ENCODE assay signal across 1 cellular context in genomic region chr1:40801742-40802077, GRCh38.
TF ChIP-seq lines count a peak whose summit lies in the region.

No MANE protein-coding gene starts in this region.

TF ChIP-seq in H1, 55 proteins besides CTCF, POLR2A, EP300 and RAD21 (continued from another document):
- no peak for TF ChIP-seq ATF2 (IDR thresholded peaks at IDR 0.05; ENCODE audit: low read length)
- no peak for TF ChIP-seq MAX (IDR thresholded peaks at IDR 0.05)
- TF ChIP-seq JUN (IDR thresholded peaks at IDR 0.05; ENCODE audit: low read depth, low read length), result no peak
- TF ChIP-seq SRF (IDR thresholded peaks at IDR 0.05; ENCODE audit: low read depth, low read length), result no peak
- TF ChIP-seq RNF2 (IDR thresholded peaks at IDR 0.05; ENCODE audit: borderline replicate concordance, low read depth, low read length, missing control alignments, poor library complexity, severe bottlenecking), result no peak
- TF ChIP-seq, protein P1, sequence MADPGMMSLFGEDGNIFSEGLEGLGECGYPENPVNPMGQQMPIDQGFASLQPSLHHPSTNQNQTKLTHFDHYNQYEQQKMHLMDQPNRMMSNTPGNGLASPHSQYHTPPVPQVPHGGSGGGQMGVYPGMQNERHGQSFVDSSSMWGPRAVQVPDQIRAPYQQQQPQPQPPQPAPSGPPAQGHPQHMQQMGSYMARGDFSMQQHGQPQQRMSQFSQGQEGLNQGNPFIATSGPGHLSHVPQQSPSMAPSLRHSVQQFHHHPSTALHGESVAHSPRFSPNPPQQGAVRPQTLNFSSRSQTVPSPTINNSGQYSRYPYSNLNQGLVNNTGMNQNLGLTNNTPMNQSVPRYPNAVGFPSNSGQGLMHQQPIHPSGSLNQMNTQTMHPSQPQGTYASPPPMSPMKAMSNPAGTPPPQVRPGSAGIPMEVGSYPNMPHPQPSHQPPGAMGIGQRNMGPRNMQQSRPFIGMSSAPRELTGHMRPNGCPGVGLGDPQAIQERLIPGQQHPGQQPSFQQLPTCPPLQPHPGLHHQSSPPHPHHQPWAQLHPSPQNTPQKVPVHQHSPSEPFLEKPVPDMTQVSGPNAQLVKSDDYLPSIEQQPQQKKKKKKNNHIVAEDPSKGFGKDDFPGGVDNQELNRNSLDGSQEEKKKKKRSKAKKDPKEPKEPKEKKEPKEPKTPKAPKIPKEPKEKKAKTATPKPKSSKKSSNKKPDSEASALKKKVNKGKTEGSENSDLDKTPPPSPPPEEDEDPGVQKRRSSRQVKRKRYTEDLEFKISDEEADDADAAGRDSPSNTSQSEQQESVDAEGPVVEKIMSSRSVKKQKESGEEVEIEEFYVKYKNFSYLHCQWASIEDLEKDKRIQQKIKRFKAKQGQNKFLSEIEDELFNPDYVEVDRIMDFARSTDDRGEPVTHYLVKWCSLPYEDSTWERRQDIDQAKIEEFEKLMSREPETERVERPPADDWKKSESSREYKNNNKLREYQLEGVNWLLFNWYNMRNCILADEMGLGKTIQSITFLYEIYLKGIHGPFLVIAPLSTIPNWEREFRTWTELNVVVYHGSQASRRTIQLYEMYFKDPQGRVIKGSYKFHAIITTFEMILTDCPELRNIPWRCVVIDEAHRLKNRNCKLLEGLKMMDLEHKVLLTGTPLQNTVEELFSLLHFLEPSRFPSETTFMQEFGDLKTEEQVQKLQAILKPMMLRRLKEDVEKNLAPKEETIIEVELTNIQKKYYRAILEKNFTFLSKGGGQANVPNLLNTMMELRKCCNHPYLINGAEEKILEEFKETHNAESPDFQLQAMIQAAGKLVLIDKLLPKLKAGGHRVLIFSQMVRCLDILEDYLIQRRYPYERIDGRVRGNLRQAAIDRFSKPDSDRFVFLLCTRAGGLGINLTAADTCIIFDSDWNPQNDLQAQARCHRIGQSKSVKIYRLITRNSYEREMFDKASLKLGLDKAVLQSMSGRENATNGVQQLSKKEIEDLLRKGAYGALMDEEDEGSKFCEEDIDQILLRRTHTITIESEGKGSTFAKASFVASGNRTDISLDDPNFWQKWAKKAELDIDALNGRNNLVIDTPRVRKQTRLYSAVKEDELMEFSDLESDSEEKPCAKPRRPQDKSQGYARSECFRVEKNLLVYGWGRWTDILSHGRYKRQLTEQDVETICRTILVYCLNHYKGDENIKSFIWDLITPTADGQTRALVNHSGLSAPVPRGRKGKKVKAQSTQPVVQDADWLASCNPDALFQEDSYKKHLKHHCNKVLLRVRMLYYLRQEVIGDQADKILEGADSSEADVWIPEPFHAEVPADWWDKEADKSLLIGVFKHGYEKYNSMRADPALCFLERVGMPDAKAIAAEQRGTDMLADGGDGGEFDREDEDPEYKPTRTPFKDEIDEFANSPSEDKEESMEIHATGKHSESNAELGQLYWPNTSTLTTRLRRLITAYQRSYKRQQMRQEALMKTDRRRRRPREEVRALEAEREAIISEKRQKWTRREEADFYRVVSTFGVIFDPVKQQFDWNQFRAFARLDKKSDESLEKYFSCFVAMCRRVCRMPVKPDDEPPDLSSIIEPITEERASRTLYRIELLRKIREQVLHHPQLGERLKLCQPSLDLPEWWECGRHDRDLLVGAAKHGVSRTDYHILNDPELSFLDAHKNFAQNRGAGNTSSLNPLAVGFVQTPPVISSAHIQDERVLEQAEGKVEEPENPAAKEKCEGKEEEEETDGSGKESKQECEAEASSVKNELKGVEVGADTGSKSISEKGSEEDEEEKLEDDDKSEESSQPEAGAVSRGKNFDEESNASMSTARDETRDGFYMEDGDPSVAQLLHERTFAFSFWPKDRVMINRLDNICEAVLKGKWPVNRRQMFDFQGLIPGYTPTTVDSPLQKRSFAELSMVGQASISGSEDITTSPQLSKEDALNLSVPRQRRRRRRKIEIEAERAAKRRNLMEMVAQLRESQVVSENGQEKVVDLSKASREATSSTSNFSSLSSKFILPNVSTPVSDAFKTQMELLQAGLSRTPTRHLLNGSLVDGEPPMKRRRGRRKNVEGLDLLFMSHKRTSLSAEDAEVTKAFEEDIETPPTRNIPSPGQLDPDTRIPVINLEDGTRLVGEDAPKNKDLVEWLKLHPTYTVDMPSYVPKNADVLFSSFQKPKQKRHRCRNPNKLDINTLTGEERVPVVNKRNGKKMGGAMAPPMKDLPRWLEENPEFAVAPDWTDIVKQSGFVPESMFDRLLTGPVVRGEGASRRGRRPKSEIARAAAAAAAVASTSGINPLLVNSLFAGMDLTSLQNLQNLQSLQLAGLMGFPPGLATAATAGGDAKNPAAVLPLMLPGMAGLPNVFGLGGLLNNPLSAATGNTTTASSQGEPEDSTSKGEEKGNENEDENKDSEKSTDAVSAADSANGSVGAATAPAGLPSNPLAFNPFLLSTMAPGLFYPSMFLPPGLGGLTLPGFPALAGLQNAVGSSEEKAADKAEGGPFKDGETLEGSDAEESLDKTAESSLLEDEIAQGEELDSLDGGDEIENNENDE (IDR thresholded peaks at IDR 0.05; ENCODE audit: insufficient replicate concordance, low read length), result no peak
- no peak for TF ChIP-seq GABPA (IDR thresholded peaks at IDR 0.05; ENCODE audit: borderline replicate concordance, insufficient read depth, low read length)
- TF ChIP-seq SIX5 (IDR thresholded peaks at IDR 0.05; ENCODE audit: low read depth, low read length), result no peak
- TF ChIP-seq BACH1 (IDR thresholded peaks at IDR 0.05; ENCODE audit: low read length), result no peak
- TF ChIP-seq, protein P2, sequence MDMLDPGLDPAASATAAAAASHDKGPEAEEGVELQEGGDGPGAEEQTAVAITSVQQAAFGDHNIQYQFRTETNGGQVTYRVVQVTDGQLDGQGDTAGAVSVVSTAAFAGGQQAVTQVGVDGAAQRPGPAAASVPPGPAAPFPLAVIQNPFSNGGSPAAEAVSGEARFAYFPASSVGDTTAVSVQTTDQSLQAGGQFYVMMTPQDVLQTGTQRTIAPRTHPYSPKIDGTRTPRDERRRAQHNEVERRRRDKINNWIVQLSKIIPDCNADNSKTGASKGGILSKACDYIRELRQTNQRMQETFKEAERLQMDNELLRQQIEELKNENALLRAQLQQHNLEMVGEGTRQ (IDR thresholded peaks at IDR 0.05; ENCODE audit: low read length), result no peak
- no peak for TF ChIP-seq SP1 (IDR thresholded peaks at IDR 0.05; ENCODE audit: low read depth, low read length)
